In the genomic region with DNA sequence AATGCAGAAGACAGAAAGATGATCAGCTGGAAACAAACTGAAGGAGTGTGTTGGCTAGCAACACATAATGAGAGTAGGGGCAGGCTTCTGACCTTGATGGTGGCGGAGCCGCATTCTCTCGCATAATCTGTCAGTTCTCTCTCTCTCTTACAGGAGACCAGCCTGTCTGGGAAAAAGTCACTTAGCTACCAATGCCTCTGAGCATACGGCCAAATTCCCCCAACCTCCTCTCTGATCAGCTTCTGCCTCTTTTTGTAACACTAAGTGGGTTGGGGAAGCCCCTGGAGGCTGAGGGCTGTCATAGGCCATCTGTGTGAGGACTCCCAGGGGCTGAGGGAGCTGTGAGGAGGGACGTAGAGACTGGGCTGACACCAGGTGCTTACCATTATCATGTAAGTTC, we compare ENCODE assay signal across 8 cellular contexts.
A peak's percentile ranks its signal among the peaks of the same experiment; 100 is the strongest.
DNase-seq lines count a peak whose midpoint lies in the region; ATAC-seq, FAIRE-seq and TF ChIP-seq lines count a peak whose summit lies in the region.

No MANE protein-coding gene starts in this region.

- DNase-seq in H9 (peak; percentile 73), Panc1 (ENCODE audit: low read depth, low spot score) (no peak), keratinocyte (ENCODE audit: low read depth, low spot score) (no peak), occipital lobe (lab: John Stamatoyannopoulos, UW) (no peak), NCI-H2081 treated with DMSO at 0.1 percent for 48 hours (lab: John Stamatoyannopoulos, UW) (no peak), frontal cortex (ENCODE audit: low spot score in 2 of 2) (no peak), DMS53 (lab: John Stamatoyannopoulos, UW) (no peak)

- POLR2A ChIA-PET in Panc1 (lab: Charles Lee), result no interaction called here

- no CpG with 5 or more reads among the region's 5 CpGs for WGBS in H9 (ENCODE audit: extremely low coverage, insufficient read length, low lambda C conversion rate)

- H3K9me3 ChIP-seq in H9 (ENCODE audit: control insufficient read depth, low read depth, low read length) (no peaks in the 10 kb centered on the region), Panc1 (ENCODE audit: control insufficient read depth, insufficient read depth, low read depth, low read length) (no peaks in the 10 kb centered on the region), keratinocyte (ENCODE audit: control insufficient read depth, low read depth, low read length) (no peaks in the 10 kb centered on the region)

- no peak overlapping the region for H3T11ph ChIP-seq in H9 (ENCODE audit: low read length)

- no peaks in the 10 kb centered on the region for H3K27me3 Mint-ChIP-seq in H9 (ENCODE audit: low read depth)

- H2BK120ac ChIP-seq in H9 (ENCODE audit: low read depth, low read length, poor library complexity, severe bottlenecking), result no peak overlapping the region

- H2BK5ac ChIP-seq in H9 (ENCODE audit: insufficient read length, low read length), result no peak overlapping the region

- peak overlapping the region in 1 of 3 experiments; percentile 85; a peak in 2 of 7 replicates for H3K27ac Mint-ChIP-seq in H9

- ATAC-seq in GM18858 (IDR thresholded peaks at IDR 0.05; ENCODE audit: unreplicated experiment), result peak; percentile 86
- ATAC-seq in Panc1, result peak; percentile 62; the same call in 1 of the 2 replicates

- no peak overlapping the region for H2BK12ac ChIP-seq in H9 (ENCODE audit: insufficient read length, low read depth, low read length)

- no peak for FAIRE-seq in keratinocyte (lab: Jason Lieb, UNC)
- FAIRE-seq in frontal cortex (lab: Jason Lieb, UNC), result no peak

- H3K4me1 ChIP-seq in H9 (ENCODE audit: insufficient read depth, low read length) (no peaks in the 10 kb centered on the region), Panc1 (ENCODE audit: control insufficient read depth, insufficient read depth, low read length) (peaks cover 5% of the 10 kb centered on the region; the same call in 1 of the 2 replicates), keratinocyte (ENCODE audit: control insufficient read depth, extremely low read depth, insufficient read depth, low read length) (peaks cover 7% of the 10 kb centered on the region)

- no peak overlapping the region for H3K23ac ChIP-seq in H9 (ENCODE audit: insufficient read length, low read depth, low read length)

- CTCF ChIA-PET in Panc1 (lab: Charles Lee), result no interaction called here

- H3K56ac ChIP-seq in H9 (ENCODE audit: insufficient read length, low read depth, low read length), result no peak overlapping the region

- H3K9me3 Mint-ChIP-seq in H9, result peaks cover 0 to 2% of the 10 kb centered on the region in 2 experiments; a peak in 2 of 5 replicates

- H3K27me3 ChIP-seq in H9 (ENCODE audit: insufficient read depth, low read length), result no peaks in the 10 kb centered on the region
- H3K27me3 ChIP-seq in Panc1 (ENCODE audit: control insufficient read depth, insufficient read depth, low read length), result no peaks in the 10 kb centered on the region
- no peaks in the 10 kb centered on the region for H3K27me3 ChIP-seq in keratinocyte (ENCODE audit: control insufficient read depth, extremely low read depth, insufficient read depth, low read length)

- in situ Hi-C loops in Panc1 (cut with HindIII; ENCODE audit: low pct_unique_long_range_greater_than_20kb, low sequenced_read_pairs), result no loop called here

- no peaks in the 10 kb centered on the region for H3K9me1 ChIP-seq in keratinocyte (ENCODE audit: control insufficient read depth, extremely low read depth, insufficient read depth, low read length)

- no peak overlapping the region for H3K4me3 ChIP-seq in Panc1 (ENCODE audit: low read depth in 2 of 2, low read length in 2 of 2)
- no peak overlapping the region for H3K4me3 ChIP-seq in keratinocyte (ENCODE audit: control insufficient read depth in 2 of 3, extremely low read depth in 1 of 3, insufficient read depth in 2 of 3, low read depth in 1 of 3, low read length in 3 of 3)

- H2AFZ ChIP-seq in H9 (ENCODE audit: low read length) (no peak overlapping the region), keratinocyte (ENCODE audit: control insufficient read depth, low read length) (no peak overlapping the region)

- H3K36me3 ChIP-seq in Panc1 (ENCODE audit: control insufficient read depth, insufficient read depth, low read length) (no peaks in the 10 kb centered on the region), keratinocyte (ENCODE audit: control insufficient read depth in 2 of 2, extremely low read depth in 1 of 2, insufficient read depth in 2 of 2, low read length in 2 of 2) (peaks cover 0 to 1% of the 10 kb centered on the region in 2 experiments)

- H3K4me2 ChIP-seq in H9 (ENCODE audit: insufficient read depth, insufficient read length, low read length) (no peak overlapping the region), keratinocyte (ENCODE audit: control insufficient read depth, extremely low read depth, insufficient read depth, low read depth, low read length) (no peak overlapping the region)

- H3K23me2 ChIP-seq in H9 (ENCODE audit: insufficient read length, low read depth, low read length, poor library complexity, severe bottlenecking), result no peaks in the 10 kb centered on the region

- H3K4ac ChIP-seq in H9 (ENCODE audit: low read depth, low read length), result no peak overlapping the region

- H4K20me1 ChIP-seq in H9 (ENCODE audit: control insufficient read depth, insufficient read depth, insufficient read length) (no peaks in the 10 kb centered on the region), keratinocyte (ENCODE audit: control insufficient read depth, extremely low read depth, insufficient read depth, low read length) (no peaks in the 10 kb centered on the region)

- no peak overlapping the region for H2BK20ac ChIP-seq in H9 (ENCODE audit: low read depth, low read length, poor library complexity, severe bottlenecking)

- H4K5ac ChIP-seq in H9 (ENCODE audit: insufficient read length, low read depth, low read length), result no peak overlapping the region

- H3K79me2 ChIP-seq in H9 (ENCODE audit: insufficient read depth, low read length) (no peaks in the 10 kb centered on the region), keratinocyte (ENCODE audit: control insufficient read depth, insufficient read depth, low read length) (peaks cover 2% of the 10 kb centered on the region)

- no peak overlapping the region for H2BK15ac ChIP-seq in H9 (ENCODE audit: low read depth, low read length)

- peaks cover 12 to 22% of the 10 kb centered on the region in 2 experiments for H3K4me1 Mint-ChIP-seq in H9

- no peak overlapping the region for H4K91ac ChIP-seq in H9 (ENCODE audit: insufficient read length, low read depth, low read length)

- no TSS peak for BruUV-seq in Panc1 (replicated peaks; lab: Mats Ljungman, UMichigan)

- TF ChIP-seq CTCF in H9 (conservative IDR thresholded peaks at IDR 0.05) (peak; percentile 29; the same call in 2 of the 3 replicates), Panc1 (IDR thresholded peaks at IDR 0.05) (no peak), keratinocyte (optimal IDR thresholded peaks at IDR 0.05 in 1 of 3, IDR thresholded peaks at IDR 0.05 in 1 of 3, conservative IDR thresholded peaks at IDR 0.05 in 1 of 3; ENCODE audit: extremely low read depth in 1 of 3, insufficient read depth in 2 of 3, low read length in 3 of 3) (no peak)

- dilution Hi-C loops in keratinocyte (cut with MboI; ENCODE audit: extremely low pct_ligation_motif_present, low sequenced_read_pairs), result no loop called here

- no peak overlapping the region for H2AK5ac ChIP-seq in H9 (ENCODE audit: insufficient read length, low read length)

- no peaks in the 10 kb centered on the region for H3K36me3 Mint-ChIP-seq in H9 (ENCODE audit: insufficient read depth in 1 of 3, low read depth in 3 of 3)

- H3K4me3 Mint-ChIP-seq in H9, result no peak overlapping the region

- intact Hi-C loops in Panc1 (cut with micrococcal nuclease; ENCODE audit: unreplicated experiment), result no loop called here

- H3K14ac ChIP-seq in H9 (ENCODE audit: insufficient read depth, low read length), result no peak overlapping the region

- H3K27ac ChIP-seq in H9 (ENCODE audit: insufficient read length, low read depth, low read length) (no peak overlapping the region), Panc1 (ENCODE audit: low read length) (no peak overlapping the region), keratinocyte (ENCODE audit: control insufficient read depth, insufficient read depth, low read length) (peak overlapping the region; percentile 10)

- H3K9ac ChIP-seq in H9 (ENCODE audit: extremely low read depth, insufficient read length, low read length), result no peak overlapping the region
- no peak overlapping the region for H3K9ac ChIP-seq in keratinocyte (ENCODE audit: control insufficient read depth, extremely low read depth, insufficient read depth, low read length)

- no peak overlapping the region for H3K18ac ChIP-seq in H9 (ENCODE audit: insufficient read length, low read depth, low read length)

- H4K8ac ChIP-seq in H9 (replicated peaks; ENCODE audit: insufficient read length, low read depth, low read length), result no peak overlapping the region

- no peaks in the 10 kb centered on the region for H3K79me1 ChIP-seq in H9 (ENCODE audit: insufficient read depth, low read depth, low read length, poor library complexity, severe bottlenecking)
